25 cellular contexts compared by ENCODE assay signal in genomic region chr3:127167315-127168043, GRCh38. TPM values are rescaled to one million over a fixed set of nuclear protein-coding genes. Genes with fewer than 3 reads are reported as not detected.
"Had no signal": no experiment of that assay in that cellular context is flagged by ENCODE, and none has a peak within 500 bp of the region (broad histone marks: within the 10 kb centered on the region; RNA-seq: fewer than 3 reads in every experiment).

No MANE protein-coding gene starts in this region.

- H3K27me3 ChIP-seq: ascending aorta, body of pancreas had no signal

- H3K9me3 Mint-ChIP-seq: activated naive CD4-positive, alpha-beta T cell treated with anti-CD3 and anti-CD28 coated beads, Interleukin-2, amount 50 U/mL, for 24 hours; activated naive CD8-positive, alpha-beta T cell treated with anti-CD3 and anti-CD28 coated beads, Interleukin-2, amount 50 U/mL, for 24 hours; activated T-cell treated with anti-CD3 and anti-CD28 coated beads, Interleukin-2, amount 50 U/mL, for 72 hours; IgD-negative memory B cell; T-cell had no signal

- H3K9me3 ChIP-seq: ascending aorta, body of pancreas had no signal

- H3K27ac ChIP-seq: ascending aorta, body of pancreas, SK-N-MC, VCaP had no signal

- DNase-seq: activated CD4-positive, CD25-positive, alpha-beta regulatory T cell; activated CD8-positive, alpha-beta memory T cell treated with anti-CD3 and anti-CD28 coated beads for 24 hours; activated naive CD8-positive, alpha-beta T cell treated with anti-CD3 and anti-CD28 coated beads, Interleukin-2, amount 50 U/mL, for 24 hours; activated T-cell treated with anti-CD3 and anti-CD28 coated beads, Interleukin-2, amount 50 U/mL, for 72 hours; amniotic stem cell; body of pancreas; central memory CD4-positive, alpha-beta T cell; KG1; NCI-H1048; NCI-H146; NCI-H187 treated with DMSO at 0.1 percent for 48 hours; NCI-H2081 treated with DMSO at 0.1 percent for 48 hours; NCI-H524; RPMI8226 had no signal

- H3K27ac Mint-ChIP-seq: activated naive CD4-positive, alpha-beta T cell treated with anti-CD3 and anti-CD28 coated beads, Interleukin-2, amount 50 U/mL, for 24 hours; activated naive CD8-positive, alpha-beta T cell treated with anti-CD3 and anti-CD28 coated beads, Interleukin-2, amount 50 U/mL, for 24 hours; activated T-cell treated with anti-CD3 and anti-CD28 coated beads, Interleukin-2, amount 50 U/mL, for 72 hours; IgD-negative memory B cell; T-cell had no signal

- H3K36me3 ChIP-seq: ascending aorta had no signal

- H3K4me1 ChIP-seq: body of pancreas had no signal

- H3K4me1 Mint-ChIP-seq: activated naive CD4-positive, alpha-beta T cell treated with anti-CD3 and anti-CD28 coated beads, Interleukin-2, amount 50 U/mL, for 24 hours; activated naive CD8-positive, alpha-beta T cell treated with anti-CD3 and anti-CD28 coated beads, Interleukin-2, amount 50 U/mL, for 24 hours; IgD-negative memory B cell; T-cell had no signal

- H3K4me3 Mint-ChIP-seq: activated naive CD4-positive, alpha-beta T cell treated with anti-CD3 and anti-CD28 coated beads, Interleukin-2, amount 50 U/mL, for 24 hours; activated naive CD8-positive, alpha-beta T cell treated with anti-CD3 and anti-CD28 coated beads, Interleukin-2, amount 50 U/mL, for 24 hours; activated T-cell treated with anti-CD3 and anti-CD28 coated beads, Interleukin-2, amount 50 U/mL, for 72 hours; IgD-negative memory B cell; T-cell had no signal

- H3K4me3 ChIP-seq: ascending aorta, body of pancreas, SK-N-MC had no signal

- H3K36me3 Mint-ChIP-seq: activated naive CD4-positive, alpha-beta T cell treated with anti-CD3 and anti-CD28 coated beads, Interleukin-2, amount 50 U/mL, for 24 hours; IgD-negative memory B cell; T-cell had no signal

- ATAC-seq: activated naive CD8-positive, alpha-beta T cell treated with anti-CD3 and anti-CD28 coated beads, Interleukin-2, amount 50 U/mL, for 24 hours; body of pancreas; T-cell had no signal

RNA-seq across cellular contexts. Expression of gene PRR23E, which starts 25.5 kb away (rescaled TPM):
- total RNA-seq: activated T-cell treated with anti-CD3 and anti-CD28 coated beads, Interleukin-2, amount 50 U/mL, for 72 hours; ascending aorta; body of pancreas; bronchial epithelial cell; LHCN-M2; M059J; Right ventricle myocardium inferior; T-cell; T-helper 2 cell treated with Interferon-gamma antibody and Interleukin-4, amounts not matched to agents 100 ng/mL and 5 ng/mL, for 36 hours had no signal
